ENCODE assay signal across 31 cellular contexts in genomic region chr9:101860920-101861319, GRCh38.
"Had no signal": no experiment of that assay in that cellular context is flagged by ENCODE, and none has a peak within 500 bp of the region (broad histone marks: within the 10 kb centered on the region; RNA-seq: fewer than 3 reads in every experiment).

No MANE protein-coding gene starts in this region.

- H3K27me3 ChIP-seq: colonic mucosa, Peyer's patch had no signal

- H3K36me3 ChIP-seq: colonic mucosa, Peyer's patch, SJCRH30, WERI-Rb-1 had no signal

- H3K4me3 ChIP-seq: colonic mucosa, Peyer's patch, SJCRH30, SK-N-MC had no signal

- DNase-seq: activated CD4-positive, alpha-beta memory T cell treated with anti-CD3 and anti-CD28 coated beads, Interleukin-2, amount 10 ng/mL, durations not matched to agents 7 days and 5 days; activated CD4-positive, alpha-beta T cell treated with anti-CD3 and anti-CD28 coated beads for 1 hour; activated CD4-positive, alpha-beta T cell treated with anti-CD3 and anti-CD28 coated beads for 48 hours; activated CD4-positive, CD25-positive, alpha-beta regulatory T cell; activated CD8-positive, alpha-beta memory T cell treated with anti-CD3 and anti-CD28 coated beads for 24 hours; activated CD8-positive, alpha-beta memory T cell treated with anti-CD3 and anti-CD28 coated beads, Interleukin-2, amount 10 ng/mL, durations not matched to agents 7 days and 5 days; activated CD8-positive, alpha-beta memory T cell treated with anti-CD3 and anti-CD28 coated beads, Interleukin-2, amount 50 U/mL, for 48 hours; activated effector memory CD4-positive, alpha-beta T cell treated with Interleukin-2 at 50 U/mL for 16 hours; activated naive CD4-positive, alpha-beta T cell treated with anti-CD3 and anti-CD28 coated beads, Interleukin-2, amount 10 ng/mL, durations not matched to agents 7 days and 5 days; activated naive CD8-positive, alpha-beta T cell treated with anti-CD3 and anti-CD28 coated beads, Interleukin-2, amount 50 U/mL, for 24 hours; activated T-cell treated with anti-CD3 and anti-CD28 coated beads, Interleukin-2, amount 50 U/mL, for 48 hours; anterior cingulate cortex; central memory CD4-positive, alpha-beta T cell; colonic mucosa; NCI-H1092 treated with DMSO at 0.1 percent for 48 hours; NCI-H1417; NCI-H146; NCI-H187; NCI-H2029 treated with DMSO at 0.1 percent for 48 hours; NCI-H2107; NCI-H2171; NCI-H510A; NCI-H526 treated with DMSO at 0.1 percent for 48 hours; NCI-H82; PC-3; Peyer's patch; Right ventricle myocardium superior; SJCRH30; T1000; WERI-Rb-1 had no signal

- H3K9me3 ChIP-seq: colonic mucosa, Peyer's patch, SJCRH30 had no signal

- H3K4me1 ChIP-seq: colonic mucosa, Peyer's patch, SJCRH30 had no signal

- H3K27ac ChIP-seq: colonic mucosa, Peyer's patch, SJCRH30, SK-N-MC, WERI-Rb-1 had no signal

- ATAC-seq: activated CD8-positive, alpha-beta memory T cell treated with anti-CD3 and anti-CD28 coated beads, Interleukin-2, amount 10 ng/mL, durations not matched to agents 7 days and 5 days; activated naive CD8-positive, alpha-beta T cell treated with anti-CD3 and anti-CD28 coated beads, Interleukin-2, amount 50 U/mL, for 24 hours; PC-3 had no signal
